In genomic region chr6:137389150-137389664, GRCh38 we compare ENCODE assay signal across 9 cellular contexts.
A peak's percentile ranks its signal among the peaks of the same experiment; 100 is the strongest.
DNase-seq lines count a peak whose midpoint lies in the region; ATAC-seq, FAIRE-seq and TF ChIP-seq lines count a peak whose summit lies in the region.
"Had no signal": no experiment of that assay in that cellular context is flagged by ENCODE, and none has a peak within 500 bp of the region (broad histone marks: within the 10 kb centered on the region; RNA-seq: fewer than 3 reads in every experiment).

No MANE protein-coding gene starts in this region.

- peaks cover 23% of the 10 kb centered on the region for H3K4me1 Mint-ChIP-seq in activated T-helper 2 cell treated with anti-CD3 and anti-CD28 coated beads, Interferon-gamma antibody, Interleukin-2, Interleukin-4, amounts not matched to agents 10 μg/mL and 5 μg/mL and 100 μg/mL, durations not matched to agents 14 hours and 24 hours and 36 hours (ENCODE audit: low read depth)
- H3K4me1 Mint-ChIP-seq in endothelial cell (ENCODE audit: unreplicated experiment): peaks cover 4% of the 10 kb centered on the region

- DNase-seq in CD1c-positive myeloid dendritic cell (ENCODE audit: extremely low spot score) (peak; percentile 83), RPMI7951 (ENCODE audit: low read depth) (peak; percentile 33), small intestine (peak; percentile 31), endothelial cell (ENCODE audit: low spot score) (no peak), NCI-H1694 treated with DMSO at 0.1 percent for 48 hours (lab: John Stamatoyannopoulos, UW) (no peak), D341Med (ENCODE audit: low spot score) (no peak)
- peak; percentile 61 for DNase-seq in activated T-helper 2 cell treated with anti-CD3 and anti-CD28 coated beads, Interferon-gamma antibody, Interleukin-2, Interleukin-4, amounts not matched to agents 10 μg/mL and 5 μg/mL and 100 μg/mL, durations not matched to agents 14 hours and 24 hours and 36 hours (ENCODE audit: low spot score)

- peaks cover 5% of the 10 kb centered on the region for H3K36me3 Mint-ChIP-seq in activated T-helper 2 cell treated with anti-CD3 and anti-CD28 coated beads, Interferon-gamma antibody, Interleukin-2, Interleukin-4, amounts not matched to agents 10 μg/mL and 5 μg/mL and 100 μg/mL, durations not matched to agents 14 hours and 24 hours and 36 hours (ENCODE audit: low read depth)
- no peaks in the 10 kb centered on the region for H3K36me3 Mint-ChIP-seq in endothelial cell (ENCODE audit: low read depth, unreplicated experiment)

- H3K36me3 ChIP-seq in small intestine (ENCODE audit: control insufficient read depth in 2 of 2, insufficient read depth in 2 of 2, low read length in 2 of 2): no peaks in the 10 kb centered on the region

- peak overlapping the region; percentile 15 for H3K4me3 Mint-ChIP-seq in activated T-helper 2 cell treated with anti-CD3 and anti-CD28 coated beads, Interferon-gamma antibody, Interleukin-2, Interleukin-4, amounts not matched to agents 10 μg/mL and 5 μg/mL and 100 μg/mL, durations not matched to agents 14 hours and 24 hours and 36 hours (ENCODE audit: low read depth)
- H3K4me3 Mint-ChIP-seq in endothelial cell (ENCODE audit: unreplicated experiment): no peak overlapping the region

- TF ChIP-seq CTCF in endothelial cell (IDR thresholded peaks at IDR 0.05; ENCODE audit: unreplicated experiment): no peak

- H3K27ac Mint-ChIP-seq in activated T-helper 2 cell treated with anti-CD3 and anti-CD28 coated beads, Interferon-gamma antibody, Interleukin-2, Interleukin-4, amounts not matched to agents 10 μg/mL and 5 μg/mL and 100 μg/mL, durations not matched to agents 14 hours and 24 hours and 36 hours: peak overlapping the region; percentile 31
- no peak overlapping the region for H3K27ac Mint-ChIP-seq in endothelial cell (ENCODE audit: unreplicated experiment)

- no peak overlapping the region for H3K4me3 ChIP-seq in small intestine (ENCODE audit: low read depth in 1 of 2, low read length in 2 of 2)
- H3K4me3 ChIP-seq: body of pancreas had no signal

- no peak for FAIRE-seq in small intestine (lab: Jason Lieb, UNC)

- no peaks in the 10 kb centered on the region for H3K27me3 ChIP-seq in small intestine (ENCODE audit: control insufficient read depth in 2 of 2, insufficient read depth in 2 of 2, low read length in 2 of 2)
- H3K27me3 ChIP-seq: body of pancreas had no signal

- H3K9me3 ChIP-seq in small intestine (ENCODE audit: control insufficient read depth, low read depth): no peaks in the 10 kb centered on the region
- H3K9me3 ChIP-seq: body of pancreas had no signal

- ATAC-seq in GM21825 (IDR thresholded peaks at IDR 0.05; ENCODE audit: unreplicated experiment): peak; percentile 76
- ATAC-seq: body of pancreas had no signal

- peaks cover 12% of the 10 kb centered on the region for H3K9me3 Mint-ChIP-seq in activated T-helper 2 cell treated with anti-CD3 and anti-CD28 coated beads, Interferon-gamma antibody, Interleukin-2, Interleukin-4, amounts not matched to agents 10 μg/mL and 5 μg/mL and 100 μg/mL, durations not matched to agents 14 hours and 24 hours and 36 hours
- H3K9me3 Mint-ChIP-seq in endothelial cell (ENCODE audit: unreplicated experiment): no peaks in the 10 kb centered on the region

- H3K4me1 ChIP-seq in small intestine (ENCODE audit: control insufficient read depth in 2 of 2, insufficient read depth in 1 of 2, low read depth in 1 of 2, low read length in 1 of 2): peaks cover 0 to 8% of the 10 kb centered on the region in 2 donors
- H3K4me1 ChIP-seq: body of pancreas had no signal

- H3K27ac ChIP-seq in small intestine (ENCODE audit: low read depth in 1 of 2, low read length in 1 of 2): no peak overlapping the region
- H3K27ac ChIP-seq: body of pancreas had no signal

- H3K27me3 Mint-ChIP-seq in activated T-helper 2 cell treated with anti-CD3 and anti-CD28 coated beads, Interferon-gamma antibody, Interleukin-2, Interleukin-4, amounts not matched to agents 10 μg/mL and 5 μg/mL and 100 μg/mL, durations not matched to agents 14 hours and 24 hours and 36 hours (ENCODE audit: low read depth): no peaks in the 10 kb centered on the region
- peaks cover 4% of the 10 kb centered on the region for H3K27me3 Mint-ChIP-seq in endothelial cell (ENCODE audit: unreplicated experiment)

- 32 to 60% (median 45%) methylated on average over 6 of the region's 6 CpGs for WGBS in small intestine, 3 donors

- intact Hi-C loops in activated T-helper 2 cell treated with anti-CD3 and anti-CD28 coated beads, Interferon-gamma antibody, Interleukin-2, Interleukin-4, amounts not matched to agents 10 μg/mL and 5 μg/mL and 100 μg/mL, durations not matched to agents 14 hours and 24 hours and 36 hours (cut with micrococcal nuclease): loop anchor here (2.0 to 5.0 kb wide), 3 partner anchors 26 to 172 kb away; partner anchors contain the start of gene IFNGR1

Comparison
In these comparisons a context has a peak if more than half of its experiments do, and no peak if none do; other contexts are left out.
1. DNase-seq: peak in CD1c-positive myeloid dendritic cell (single experiment), RPMI7951 (single experiment), activated T-helper 2 cell treated with anti-CD3 and anti-CD28 coated beads, Interferon-gamma antibody, Interleukin-2, Interleukin-4, amounts not matched to agents 10 μg/mL and 5 μg/mL and 100 μg/mL, durations not matched to agents 14 hours and 24 hours and 36 hours (single experiment) and small intestine (single experiment); none in endothelial cell (single experiment), NCI-H1694 treated with DMSO at 0.1 percent for 48 hours (single experiment) and D341Med (single experiment).